7 cellular contexts compared by ENCODE assay signal in the genomic region with DNA sequence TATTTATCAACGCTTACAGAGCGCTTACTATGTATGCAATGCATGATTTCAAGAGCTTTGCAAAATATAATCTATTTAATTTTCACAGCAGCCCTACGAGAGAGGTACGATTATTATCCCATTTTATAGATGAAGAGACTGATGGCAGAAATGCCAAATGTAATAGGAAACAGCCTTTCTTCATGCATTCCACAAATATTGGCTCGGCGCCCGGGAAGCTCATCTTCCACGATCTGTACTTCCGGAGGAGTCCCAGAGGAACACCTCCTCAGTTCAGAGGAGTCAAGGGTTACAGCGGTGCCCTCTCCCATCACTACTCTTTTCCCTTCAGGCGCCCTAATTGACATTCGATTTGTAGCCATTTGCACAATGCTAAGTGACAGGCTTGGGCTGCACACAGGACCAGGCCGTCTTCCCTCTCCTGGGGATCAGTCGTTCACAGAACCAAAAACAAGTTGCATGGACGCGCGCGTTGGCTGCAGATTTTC. TPM values are rescaled to one million over a fixed set of nuclear protein-coding genes. Genes with fewer than 3 reads are reported as not detected.
DNase-seq lines count a peak whose midpoint lies in the region; ATAC-seq and TF ChIP-seq lines count a peak whose summit lies in the region.

No MANE protein-coding gene starts in this region.

- peaks cover 23% of the 10 kb centered on the region for H3K4me1 Mint-ChIP-seq in activated B cell treated with CpG ODN at 0.5 μM for 24 hours

- in situ Hi-C loops in gastrocnemius medialis (cut with MboI; ENCODE audit: low sequenced_read_pairs in 4 of 4) = loop anchor here (5.0 to 10.0 kb wide), 3 partner anchors 63 to 255 kb away; partner anchors contain the start of gene ZC3H4 (in 1 of the 4)

- H3K36me3 ChIP-seq in heart right ventricle (no peaks in the 10 kb centered on the region), gastrocnemius medialis (no peaks in the 10 kb centered on the region)

- H3K9me3 ChIP-seq in heart right ventricle (no peaks in the 10 kb centered on the region), gastrocnemius medialis (no peaks in the 10 kb centered on the region)

- DNase-seq in NB4 (ENCODE audit: low read depth) (no peak), activated B cell treated with CpG ODN at 0.5 μM for 24 hours (no peak), heart right ventricle (peak; percentile 77 to 79), gastrocnemius medialis (peak; percentile 52 to 76), mesenteric fat pad (ENCODE audit: low spot score) (no peak)

- H3K4me3 ChIP-seq in NB4 (ENCODE audit: low read depth, low read length) = peak overlapping the region; percentile 64
- peak overlapping the region in 8 of 10 donors; percentile 63 to 99 (median 84) for H3K4me3 ChIP-seq in heart right ventricle
- peak overlapping the region; percentile 31 to 98 (median 76) for H3K4me3 ChIP-seq in gastrocnemius medialis

- no peaks in the 10 kb centered on the region for H3K9me3 Mint-ChIP-seq in activated B cell treated with CpG ODN at 0.5 μM for 24 hours

- H3K4me1 ChIP-seq in heart right ventricle = peaks cover 14 to 67% (median 47%) of the 10 kb centered on the region in 9 donors
- peaks cover 45 to 47% of the 10 kb centered on the region in 2 donors for H3K4me1 ChIP-seq in gastrocnemius medialis

- peak overlapping the region; percentile 92 for H3K27ac Mint-ChIP-seq in activated B cell treated with CpG ODN at 0.5 μM for 24 hours

- peaks cover 3% of the 10 kb centered on the region for H3K36me3 Mint-ChIP-seq in activated B cell treated with CpG ODN at 0.5 μM for 24 hours (ENCODE audit: low read depth)

- TF ChIP-seq CTCF in NB4 (IDR thresholded peaks at IDR 0.05; ENCODE audit: low read depth, low read length) (no peak), activated B cell treated with CpG ODN at 0.5 μM for 24 hours (IDR thresholded peaks at IDR 0.05) (no peak), heart right ventricle (IDR thresholded peaks at IDR 0.05) (no peak), gastrocnemius medialis (IDR thresholded peaks at IDR 0.05 in 4 of 5, conservative IDR thresholded peaks at IDR 0.05 in 1 of 5) (no peak)

- POLR2A ChIA-PET in activated B cell treated with CpG ODN at 0.5 μM for 24 hours (lab: Charles Lee) = interaction anchor here (1.0 to 1.4 kb wide), 4 partner anchors 8 to 272 kb away, joined by 3 to 4 read pairs (median 4); partner anchors contain the start of genes AP2S1 and SLC1A5

- peak overlapping the region; percentile 92 for H3K4me3 Mint-ChIP-seq in activated B cell treated with CpG ODN at 0.5 μM for 24 hours

- H3K27me3 ChIP-seq in heart right ventricle = no peaks in the 10 kb centered on the region
- H3K27me3 ChIP-seq in gastrocnemius medialis = no peaks in the 10 kb centered on the region

- intact Hi-C loops in activated B cell treated with CpG ODN at 0.5 μM for 24 hours (cut with micrococcal nuclease) (loop anchor here (1.0 to 5.0 kb wide), 6 partner anchors 8 to 397 kb away; partner anchors contain the start of genes CALM3, CCDC9 and ZC3H4), heart right ventricle (cut with DNase I) (loop anchor here in 8 of 10 donors (2.0 to 10.0 kb wide), 11 partner anchors 53 to 255 kb away; partner anchors contain the start of gene ZC3H4 (in 5 of the 8)), gastrocnemius medialis (cut with DNase I; ENCODE audit: low total_unique reads) (loop anchor here (2.0 kb wide), 1 partner anchor 67 kb away; no protein-coding TSS in a partner anchor)

- 15 to 18% methylated on average over 18 of the region's 18 CpGs for WGBS in heart right ventricle, 2 donors

- peak overlapping the region in 9 of 10 donors; percentile 17 to 100 (median 98) for H3K27ac ChIP-seq in heart right ventricle
- peak overlapping the region; percentile 94 to 100 (median 100) for H3K27ac ChIP-seq in gastrocnemius medialis

- CTCF ChIA-PET in activated B cell treated with CpG ODN at 0.5 μM for 24 hours (lab: Charles Lee) = interaction anchor here (0.6 to 1.2 kb wide), 3 partner anchors 9 to 175 kb away, joined by 3 to 4 read pairs (median 3); partner anchors contain the start of gene AP2S1

- TF ChIP-seq POLR2A in NB4 (IDR thresholded peaks at IDR 0.05; ENCODE audit: extremely low read depth, insufficient read length) = no peak
- TF ChIP-seq POLR2A in gastrocnemius medialis (IDR thresholded peaks at IDR 0.05) = no peak

- H3K27me3 Mint-ChIP-seq in activated B cell treated with CpG ODN at 0.5 μM for 24 hours = no peaks in the 10 kb centered on the region

- ATAC-seq in GM21390 (IDR thresholded peaks at IDR 0.05; ENCODE audit: unreplicated experiment) = peak; percentile 2
- no peak for ATAC-seq in activated B cell treated with CpG ODN at 0.5 μM for 24 hours (ENCODE audit: low read depth)
- ATAC-seq in heart right ventricle = peak in 1 of 8 donors; percentile 1
- ATAC-seq in gastrocnemius medialis = no peak
- ATAC-seq in HG02678 (IDR thresholded peaks at IDR 0.05; ENCODE audit: unreplicated experiment) = no peak

RNA-seq across cellular contexts. Expression of gene ARHGAP35, which starts 1.1 kb away (rescaled TPM):
- total RNA-seq in activated B cell treated with CpG ODN at 0.5 μM for 24 hours (20.3 and 25.6 TPM in 2 replicates), heart right ventricle (10 to 100 TPM; 69.1 to 96.5 (median 74.0) TPM), gastrocnemius medialis (10 to 100 TPM; 16.1 to 43.6 (median 32.7) TPM), mesenteric fat pad (53.3 TPM)
- polyA plus RNA-seq in heart right ventricle = 10 to 100 TPM; 20.8 to 23.3 TPM

RNA-seq across cellular contexts. Expression of gene AP2S1, which starts 9.0 kb away (rescaled TPM):
- total RNA-seq in activated B cell treated with CpG ODN at 0.5 μM for 24 hours = 74.7 and 81.3 TPM in 2 replicates
- 100 to 1,000 TPM in 2 of 10 donors, 10 to 100 TPM in 8; 68.7 to 123 (median 79.0) TPM for total RNA-seq in heart right ventricle
- polyA plus RNA-seq in heart right ventricle = 100 to 1,000 TPM in 1 of 2 donors, 10 to 100 TPM in 1; 96.9 to 192 TPM
- total RNA-seq in gastrocnemius medialis = 10 to 100 TPM; 42.7 to 94.1 (median 64.9) TPM
- total RNA-seq in mesenteric fat pad = 228 TPM

Comparison
In these comparisons a context has a peak if more than half of its experiments do, and no peak if none do; other contexts are left out.
1. DNase-seq: peak in heart right ventricle (2 of 2) and gastrocnemius medialis (2 of 2); none in NB4 (single experiment), activated B cell treated with CpG ODN at 0.5 μM for 24 hours (single experiment) and mesenteric fat pad (single experiment).
2. Peak in every context shown above with its lines, with median percentiles within 50 percentile points of each other: H3K4me3 ChIP-seq.